In the genomic region with DNA sequence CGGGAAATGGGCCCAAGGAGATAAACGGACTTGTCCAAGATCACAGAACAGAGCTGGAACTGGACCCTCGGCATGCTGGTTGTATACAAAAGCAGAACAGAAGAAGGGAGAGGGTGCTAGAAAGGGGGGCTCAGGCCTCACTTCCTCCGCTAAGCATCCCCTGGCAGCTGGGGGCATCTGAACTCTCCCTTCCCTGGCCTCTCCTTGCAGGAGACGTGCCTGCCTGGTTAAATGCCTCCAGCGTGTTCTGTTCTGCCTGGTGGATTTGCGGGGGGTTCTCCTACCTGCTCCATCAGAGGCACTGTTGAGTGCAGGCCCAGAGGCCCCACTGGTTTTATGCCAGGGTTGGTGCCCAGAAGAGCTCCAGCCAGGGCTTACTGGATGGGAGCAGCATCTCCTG, we compare ENCODE assay signal across 12 cellular contexts.
A peak's percentile ranks its signal among the peaks of the same experiment; 100 is the strongest.
DNase-seq lines count a peak whose midpoint lies in the region; ATAC-seq, FAIRE-seq and TF ChIP-seq lines count a peak whose summit lies in the region.
"Had no signal": no experiment of that assay in that cellular context is flagged by ENCODE, and none has a peak within 500 bp of the region (broad histone marks: within the 10 kb centered on the region; RNA-seq: fewer than 3 reads in every experiment).

No MANE protein-coding gene starts in this region.

- H3K9me3 ChIP-seq in liver (ENCODE audit: control insufficient read depth in 4 of 4, low read length in 3 of 4) (no peaks in the 10 kb centered on the region), HepG2 (ENCODE audit: low read length) (no peaks in the 10 kb centered on the region)
- H3K9me3 ChIP-seq in CD8-positive, alpha-beta memory T cell (ENCODE audit: low read length) = no peaks in the 10 kb centered on the region

- H3K36me3 Mint-ChIP-seq in CD8-positive, alpha-beta memory T cell = peaks cover 8 to 23% (median 19%) of the 10 kb centered on the region in 3 donors

- POLR2A ChIA-PET in HepG2 (lab: Yijun Ruan, JAX) = no interaction called here
- POLR2A ChIA-PET in CD8-positive, alpha-beta memory T cell (lab: Charles Lee) = no interaction called here

- TF ChIP-seq EP300 in HepG2 (IDR thresholded peaks at IDR 0.05; ENCODE audit: low read depth in 2 of 2, low read length in 2 of 2) = no peak
- no peak for TF ChIP-seq EP300 in HepG2 (CRISPR knock-in tag; IDR thresholded peaks at IDR 0.05; ENCODE audit: borderline replicate concordance)

- DNase-seq in HepG2 (ENCODE audit: low spot score) (no peak), mesenteric fat pad (ENCODE audit: low spot score) (no peak), dedifferentiated amniotic fluid mesenchymal stem cell (ENCODE audit: extremely low spot score) (no peak)
- DNase-seq in CD8-positive, alpha-beta memory T cell = no peak
- DNase-seq: activated CD8-positive, alpha-beta T cell treated with anti-CD3 and anti-CD28 coated beads for 36 hours; NCI-H1417 treated with DMSO at 0.1 percent for 48 hours had no signal

- H3K4me1 Mint-ChIP-seq in CD8-positive, alpha-beta memory T cell = peaks cover 0 to 5% (median 2%) of the 10 kb centered on the region in 3 donors
- H3K4me1 Mint-ChIP-seq: activated naive CD4-positive, alpha-beta T cell treated with anti-CD3 and anti-CD28 coated beads, Interleukin-2, amount 50 U/mL, for 24 hours had no signal

- no peaks in the 10 kb centered on the region for H3K27me3 ChIP-seq in liver (ENCODE audit: control insufficient read depth in 4 of 4, insufficient read depth in 4 of 4, low read length in 3 of 4)
- H3K27me3 ChIP-seq in HepG2 (ENCODE audit: control insufficient read depth in 1 of 2, insufficient read depth in 2 of 2, low read length in 2 of 2) = no peaks in the 10 kb centered on the region
- H3K27me3 ChIP-seq in layer of hippocampus (ENCODE audit: control insufficient read depth, insufficient read depth, low read length) = no peaks in the 10 kb centered on the region
- no peaks in the 10 kb centered on the region for H3K27me3 ChIP-seq in rectal smooth muscle tissue (ENCODE audit: control insufficient read depth, insufficient read depth, low read length)
- no peaks in the 10 kb centered on the region for H3K27me3 ChIP-seq in CD8-positive, alpha-beta memory T cell (ENCODE audit: insufficient read depth, low read length, poor library complexity, severe bottlenecking)

- TF ChIP-seq CTCF in liver (IDR thresholded peaks at IDR 0.05; ENCODE audit: low read depth, low read length, missing input control) = no peak
- no peak for TF ChIP-seq CTCF in HepG2 (CRISPR knock-in tag; IDR thresholded peaks at IDR 0.05)

- BruUV-seq in HepG2 (replicated peaks; lab: Mats Ljungman, UMichigan) = no TSS peak

- H3K9ac ChIP-seq in liver (ENCODE audit: low read depth in 1 of 2, low read length in 2 of 2) = no peak overlapping the region
- H3K9ac ChIP-seq in HepG2 (ENCODE audit: insufficient read depth, low read depth, low read length) = no peak overlapping the region
- no peak overlapping the region for H3K9ac ChIP-seq in rectal smooth muscle tissue (ENCODE audit: low read length)

- CTCF ChIA-PET in HepG2 (lab: Yijun Ruan, JAX; ENCODE audit: low intra/inter-chr PET ratio, low total read pairs) = no interaction called here
- CTCF ChIA-PET in CD8-positive, alpha-beta memory T cell (lab: Charles Lee) = interaction anchor here (0.9 kb wide), 1 partner anchor 10 kb away, joined by 3 read pairs; no protein-coding TSS in a partner anchor

- peaks cover 0 to 4% (median 0%) of the 10 kb centered on the region in 5 donors for H3K9me3 Mint-ChIP-seq in CD8-positive, alpha-beta memory T cell

- no peak overlapping the region for H3K4me2 ChIP-seq in HepG2 (ENCODE audit: low read depth, low read length)

- no peak for FAIRE-seq in HepG2 (lab: Jason Lieb, UNC)
- FAIRE-seq: endometrium had no signal

- H2AFZ ChIP-seq in HepG2 (ENCODE audit: low read length) = no peak overlapping the region

- H3K4me3 Mint-ChIP-seq in CD8-positive, alpha-beta memory T cell = no peak overlapping the region
- H3K4me3 Mint-ChIP-seq: activated CD8-positive, alpha-beta T cell treated with anti-CD3 and anti-CD28 coated beads for 36 hours; activated naive CD4-positive, alpha-beta T cell treated with anti-CD3 and anti-CD28 coated beads, Interleukin-2, amount 50 U/mL, for 24 hours had no signal

- TF ChIP-seq RAD21 in liver (IDR thresholded peaks at IDR 0.05) (no peak), HepG2 (CRISPR knock-in tag; IDR thresholded peaks at IDR 0.05) (no peak)

- TF ChIP-seq POLR2A in HepG2 (IDR thresholded peaks at IDR 0.05; ENCODE audit: insufficient read depth in 1 of 2, low read depth in 2 of 2, low read length in 2 of 2) = no peak

- no peak overlapping the region for H3K4me3 ChIP-seq in liver (ENCODE audit: low read depth in 1 of 3, low read length in 3 of 3)
- H3K4me3 ChIP-seq in HepG2 (replicated peaks in 1 of 3; ENCODE audit: insufficient read depth in 1 of 3, low read depth in 2 of 3, low read length in 3 of 3) = no peak overlapping the region
- no peak overlapping the region for H3K4me3 ChIP-seq in rectal smooth muscle tissue (ENCODE audit: low read length)
- H3K4me3 ChIP-seq in CD8-positive, alpha-beta memory T cell (ENCODE audit: low read length) = no peak overlapping the region

- H3K27ac ChIP-seq in liver (ENCODE audit: low read depth in 1 of 2, low read length in 2 of 2) = peak overlapping the region; percentile 51 to 67
- no peak overlapping the region for H3K27ac ChIP-seq in HepG2 (ENCODE audit: extremely low read length, insufficient read depth, low read length)
- peak overlapping the region; percentile 98 for H3K27ac ChIP-seq in layer of hippocampus (ENCODE audit: low read depth, low read length)
- peak overlapping the region; percentile 64 for H3K27ac ChIP-seq in rectal smooth muscle tissue (ENCODE audit: low read depth, low read length)
- no peak overlapping the region for H3K27ac ChIP-seq in CD8-positive, alpha-beta memory T cell (ENCODE audit: low read depth, low read length)

- no peak overlapping the region for H3K27ac Mint-ChIP-seq in CD8-positive, alpha-beta memory T cell
- H3K27ac Mint-ChIP-seq: activated CD8-positive, alpha-beta T cell treated with anti-CD3 and anti-CD28 coated beads for 36 hours; activated naive CD4-positive, alpha-beta T cell treated with anti-CD3 and anti-CD28 coated beads, Interleukin-2, amount 50 U/mL, for 24 hours had no signal

- H3K36me3 ChIP-seq in liver (ENCODE audit: control insufficient read depth in 4 of 4, insufficient read depth in 3 of 4, low read depth in 1 of 4, low read length in 3 of 4) = no peaks in the 10 kb centered on the region
- no peaks in the 10 kb centered on the region for H3K36me3 ChIP-seq in HepG2 (replicated peaks in 1 of 2; ENCODE audit: control insufficient read depth in 1 of 2, insufficient read depth in 2 of 2, low read length in 2 of 2)
- no peaks in the 10 kb centered on the region for H3K36me3 ChIP-seq in rectal smooth muscle tissue (ENCODE audit: control insufficient read depth, insufficient read depth, low read length)
- no peaks in the 10 kb centered on the region for H3K36me3 ChIP-seq in CD8-positive, alpha-beta memory T cell (ENCODE audit: insufficient read depth, low read length)

- 94% methylated on average over 7 of the region's 7 CpGs for WGBS in liver
- WGBS in HepG2 (ENCODE audit: low lambda C conversion rate) = 95% methylated on average over 7 of the region's 7 CpGs

- peaks cover under 1 to 4% (median 3%) of the 10 kb centered on the region in 4 donors for H3K4me1 ChIP-seq in liver (ENCODE audit: control insufficient read depth in 4 of 4, insufficient read depth in 4 of 4, low read length in 3 of 4)
- H3K4me1 ChIP-seq in HepG2 (ENCODE audit: insufficient read depth, low read length) = peaks cover 57% of the 10 kb centered on the region
- H3K4me1 ChIP-seq in rectal smooth muscle tissue (ENCODE audit: control insufficient read depth, insufficient read depth, low read length) = peaks cover 19% of the 10 kb centered on the region
- H3K4me1 ChIP-seq in CD8-positive, alpha-beta memory T cell (ENCODE audit: insufficient read depth, low read length) = no peaks in the 10 kb centered on the region

- H3K27me3 Mint-ChIP-seq in CD8-positive, alpha-beta memory T cell = peaks cover 0 to 2% of the 10 kb centered on the region in 2 donors
- H3K27me3 Mint-ChIP-seq: activated CD8-positive, alpha-beta T cell treated with anti-CD3 and anti-CD28 coated beads for 36 hours; activated naive CD4-positive, alpha-beta T cell treated with anti-CD3 and anti-CD28 coated beads, Interleukin-2, amount 50 U/mL, for 24 hours had no signal

- no peaks in the 10 kb centered on the region for H3K79me2 ChIP-seq in HepG2 (ENCODE audit: insufficient read depth, low read length)

- ATAC-seq in HepG2 = no peak
- ATAC-seq in HG02938 (IDR thresholded peaks at IDR 0.05; ENCODE audit: unreplicated experiment) = no peak
- ATAC-seq: activated CD8-positive, alpha-beta T cell treated with anti-CD3 and anti-CD28 coated beads for 36 hours had no signal

- in situ Hi-C loops in HepG2 (cut with HindIII; ENCODE audit: extremely low pct_ligation_motif_present, low pct_unique_long_range_greater_than_20kb) = no loop called here

- intact Hi-C loops in HepG2 (cut with micrococcal nuclease; ENCODE audit: unreplicated experiment) = no loop called here

- H4K20me1 ChIP-seq in HepG2 (ENCODE audit: insufficient read depth, low read length) = no peaks in the 10 kb centered on the region

TF ChIP-seq in liver, 16 proteins besides CTCF, POLR2A, EP300 and RAD21 (continues in another document):
- TF ChIP-seq MAX (IDR thresholded peaks at IDR 0.05) = no peak
- TF ChIP-seq, protein P1, sequence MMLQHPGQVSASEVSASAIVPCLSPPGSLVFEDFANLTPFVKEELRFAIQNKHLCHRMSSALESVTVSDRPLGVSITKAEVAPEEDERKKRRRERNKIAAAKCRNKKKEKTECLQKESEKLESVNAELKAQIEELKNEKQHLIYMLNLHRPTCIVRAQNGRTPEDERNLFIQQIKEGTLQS (IDR thresholded peaks at IDR 0.05) = no peak

TF ChIP-seq in HepG2, 621 proteins besides CTCF, POLR2A, EP300 and RAD21 (continues in another document):
- no peak for TF ChIP-seq ZNF253 (CRISPR knock-in tag; IDR thresholded peaks at IDR 0.05; ENCODE audit: borderline replicate concordance)
- TF ChIP-seq, protein P2, sequence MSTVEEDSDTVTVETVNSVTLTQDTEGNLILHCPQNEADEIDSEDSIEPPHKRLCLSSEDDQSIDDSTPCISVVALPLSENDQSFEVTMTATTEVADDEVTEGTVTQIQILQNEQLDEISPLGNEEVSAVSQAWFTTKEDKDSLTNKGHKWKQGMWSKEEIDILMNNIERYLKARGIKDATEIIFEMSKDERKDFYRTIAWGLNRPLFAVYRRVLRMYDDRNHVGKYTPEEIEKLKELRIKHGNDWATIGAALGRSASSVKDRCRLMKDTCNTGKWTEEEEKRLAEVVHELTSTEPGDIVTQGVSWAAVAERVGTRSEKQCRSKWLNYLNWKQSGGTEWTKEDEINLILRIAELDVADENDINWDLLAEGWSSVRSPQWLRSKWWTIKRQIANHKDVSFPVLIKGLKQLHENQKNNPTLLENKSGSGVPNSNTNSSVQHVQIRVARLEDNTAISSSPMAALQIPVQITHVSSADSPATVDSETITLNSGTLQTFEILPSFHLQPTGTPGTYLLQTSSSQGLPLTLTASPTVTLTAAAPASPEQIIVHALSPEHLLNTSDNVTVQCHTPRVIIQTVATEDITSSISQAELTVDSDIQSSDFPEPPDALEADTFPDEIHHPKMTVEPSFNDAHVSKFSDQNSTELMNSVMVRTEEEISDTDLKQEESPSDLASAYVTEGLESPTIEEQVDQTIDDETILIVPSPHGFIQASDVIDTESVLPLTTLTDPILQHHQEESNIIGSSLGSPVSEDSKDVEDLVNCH (CRISPR knock-in tag; IDR thresholded peaks at IDR 0.05) = no peak

Comparison
In these comparisons a context has a peak if more than half of its experiments do, and no peak if none do; other contexts are left out.
1. H3K27ac ChIP-seq: peak in liver (2 of 2), layer of hippocampus (single experiment) and rectal smooth muscle tissue (single experiment); none in HepG2 (single experiment) and CD8-positive, alpha-beta memory T cell (single experiment).